9 cellular contexts compared by ENCODE assay signal in the genomic region with DNA sequence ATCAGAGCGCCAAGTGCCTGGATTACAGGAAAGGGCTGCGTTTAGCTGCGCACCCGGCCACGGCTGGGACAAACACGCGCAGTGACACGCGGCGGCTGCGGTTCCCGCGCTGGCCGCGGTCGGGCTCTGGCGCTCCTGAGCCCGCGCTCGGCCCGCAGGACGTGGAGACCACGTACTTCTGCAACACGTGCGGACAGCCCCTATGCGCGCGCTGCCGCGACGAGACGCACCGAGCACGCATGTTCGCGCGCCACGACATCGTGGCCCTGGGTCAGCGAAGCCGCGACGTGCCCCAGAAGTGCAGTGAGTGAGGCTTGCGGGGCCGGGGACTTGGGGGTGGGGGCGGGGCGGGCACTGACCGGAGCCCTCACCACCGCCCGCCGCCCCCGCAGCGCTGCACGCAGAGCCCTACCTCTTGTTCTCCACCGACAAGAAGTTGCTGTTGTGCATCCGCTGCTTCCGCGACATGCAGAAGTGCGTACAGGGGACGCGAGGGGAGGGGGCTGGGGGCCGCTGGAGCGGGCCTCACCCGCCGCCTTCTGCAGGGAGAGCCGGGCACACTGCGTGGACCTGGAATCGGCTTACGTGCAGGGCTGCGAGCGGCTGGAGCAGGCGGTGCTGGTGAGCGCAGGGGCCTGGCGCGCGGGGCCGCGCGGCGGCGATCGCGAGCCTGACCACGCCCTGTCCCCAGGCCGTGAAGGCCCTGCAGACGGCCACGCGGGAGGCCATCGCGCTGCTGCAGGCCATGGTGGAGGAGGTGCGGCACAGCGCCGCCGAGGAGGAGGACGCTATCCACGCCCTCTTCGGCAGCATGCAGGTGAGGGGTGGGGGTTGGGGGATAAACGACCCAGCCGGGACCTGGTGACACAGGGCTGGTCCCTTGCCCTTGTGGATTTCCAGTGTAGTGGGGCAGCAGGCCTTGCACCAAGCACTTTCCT. TPM values are rescaled to one million over a fixed set of nuclear protein-coding genes. Genes with fewer than 3 reads are reported as not detected.
DNase-seq lines count a peak whose midpoint lies in the region; ATAC-seq, FAIRE-seq and TF ChIP-seq lines count a peak whose summit lies in the region.
"Had no signal": no experiment of that assay in that cellular context is flagged by ENCODE, and none has a peak within 500 bp of the region (broad histone marks: within the 10 kb centered on the region; RNA-seq: fewer than 3 reads in every experiment).

No MANE protein-coding gene starts in this region.

- DNase-seq in D721Med (ENCODE audit: insufficient read length, low spot score) (peak; percentile 58), LHCN-M2 (ENCODE audit: low read depth) (peak; percentile 45), right cardiac atrium (peak; percentile 53 to 84 (median 84)), gastrocnemius medialis (no peak), SJCRH30 (no peak)

- H3K27ac ChIP-seq in right cardiac atrium (ENCODE audit: low read length) (no peak overlapping the region), gastrocnemius medialis (no peak overlapping the region), SJCRH30 (no peak overlapping the region)

- H3K36me3 ChIP-seq in gastrocnemius medialis (no peaks in the 10 kb centered on the region), SJCRH30 (no peaks in the 10 kb centered on the region)

- intact Hi-C loops in right cardiac atrium (cut with DNase I) (no loop called here), gastrocnemius medialis (cut with DNase I; ENCODE audit: low total_unique reads) (loop anchor here (2.0 kb wide), 1 partner anchor 36 kb away; the partner anchor contains the start of gene HES3)

- in situ Hi-C loops in gastrocnemius medialis (cut with MboI; ENCODE audit: low sequenced_read_pairs in 4 of 4), result no loop called here

- no peak for TF ChIP-seq POLR2A in gastrocnemius medialis (IDR thresholded peaks at IDR 0.05)

- ATAC-seq in right cardiac atrium (peak; percentile 35 to 46), gastrocnemius medialis (peak; percentile 32 to 56), GM18909 (IDR thresholded peaks at IDR 0.05; ENCODE audit: poor library complexity, unreplicated experiment) (no peak), GM18517 (IDR thresholded peaks at IDR 0.05; ENCODE audit: unreplicated experiment) (no peak)

- no peaks in the 10 kb centered on the region for H3K27me3 ChIP-seq in right cardiac atrium (ENCODE audit: control insufficient read depth, insufficient read depth)
- H3K27me3 ChIP-seq in gastrocnemius medialis, result peaks cover 7 to 18% (median 18%) of the 10 kb centered on the region in 3 donors
- 0 out of 2 replicates have a peak, but pooled peaks cover 3% of the 10 kb centered on the region for H3K27me3 ChIP-seq in SJCRH30

- H3K9me3 ChIP-seq in right cardiac atrium (ENCODE audit: control insufficient read depth, low read length), result no peaks in the 10 kb centered on the region
- H3K9me3 ChIP-seq in gastrocnemius medialis, result no peaks in the 10 kb centered on the region
- H3K9me3 ChIP-seq in SJCRH30 (replicated peaks), result 0 out of 2 replicates have a peak, but pooled peaks cover 1% of the 10 kb centered on the region

- peak overlapping the region; percentile 12 for H3K4me3 ChIP-seq in right cardiac atrium (ENCODE audit: low read length)
- peak overlapping the region; percentile 49 to 63 (median 56) for H3K4me3 ChIP-seq in gastrocnemius medialis
- H3K4me3 ChIP-seq in SJCRH30, result no peak overlapping the region

- H3K4me1 Mint-ChIP-seq in activated naive CD4-positive, alpha-beta T cell treated with anti-CD3 and anti-CD28 coated beads, Interleukin-2, amount 50 U/mL, for 24 hours, result peaks cover 3% of the 10 kb centered on the region

- 5% methylated on average over 99 of the region's 99 CpGs for WGBS in right cardiac atrium

- TF ChIP-seq CTCF in D721Med (IDR thresholded peaks at IDR 0.05; ENCODE audit: insufficient read depth, missing control alignments), result peak; percentile 46
- TF ChIP-seq CTCF in gastrocnemius medialis (IDR thresholded peaks at IDR 0.05 in 4 of 5, conservative IDR thresholded peaks at IDR 0.05 in 1 of 5), result peak in 4 of 5 experiments; percentile 52 to 72 (median 59)

- FAIRE-seq in D721Med (lab: Jason Lieb, UNC), result no peak

- no peak overlapping the region for H3K27ac Mint-ChIP-seq in activated naive CD4-positive, alpha-beta T cell treated with anti-CD3 and anti-CD28 coated beads, Interleukin-2, amount 50 U/mL, for 24 hours

- H3K27me3 Mint-ChIP-seq in activated naive CD4-positive, alpha-beta T cell treated with anti-CD3 and anti-CD28 coated beads, Interleukin-2, amount 50 U/mL, for 24 hours, result peaks cover 15% of the 10 kb centered on the region

- H3K4me3 Mint-ChIP-seq in activated naive CD4-positive, alpha-beta T cell treated with anti-CD3 and anti-CD28 coated beads, Interleukin-2, amount 50 U/mL, for 24 hours, result peak overlapping the region; percentile 36

- H3K36me3 Mint-ChIP-seq in activated naive CD4-positive, alpha-beta T cell treated with anti-CD3 and anti-CD28 coated beads, Interleukin-2, amount 50 U/mL, for 24 hours, result no peaks in the 10 kb centered on the region

- H3K4me1 ChIP-seq in right cardiac atrium (ENCODE audit: control insufficient read depth, insufficient read depth, low read length) (no peaks in the 10 kb centered on the region), gastrocnemius medialis (peaks cover 7 to 25% of the 10 kb centered on the region in 2 donors), SJCRH30 (no peaks in the 10 kb centered on the region)

- no peaks in the 10 kb centered on the region for H3K9me3 Mint-ChIP-seq in activated naive CD4-positive, alpha-beta T cell treated with anti-CD3 and anti-CD28 coated beads, Interleukin-2, amount 50 U/mL, for 24 hours

RNA-seq across cellular contexts. Expression of gene RNF207, which starts 3.1 kb away (rescaled TPM):
- total RNA-seq in LHCN-M2 (2014; rRNA removed) (1.0 and 1.3 TPM in 2 replicates), right cardiac atrium (10 to 100 TPM; 33.7 to 97.4 (median 63.7) TPM), gastrocnemius medialis (1 to 10 TPM in 2 of 4 donors, under 1 TPM in 2; 0.29 to 4.7 (median 0.99) TPM)
- 0.33 TPM for polyA plus RNA-seq in LHCN-M2 (2012)
- polyA plus RNA-seq in right cardiac atrium, result 55.2 TPM
- not detected in 2 replicates for total RNA-seq in SJCRH30 (2014; rRNA removed; shearing (Covaris generic))

RNA-seq across cellular contexts. Expression of gene RPL22, which starts 9.6 kb away (rescaled TPM):
- total RNA-seq in LHCN-M2 (2014; rRNA removed) (111 and 136 TPM in 2 replicates), right cardiac atrium (100 to 1,000 TPM; 247 to 309 (median 276) TPM), gastrocnemius medialis (100 to 1,000 TPM in 3 of 4 donors, 10 to 100 TPM in 1; 95.2 to 132 (median 121) TPM)
- 596 TPM for polyA plus RNA-seq in LHCN-M2 (2012)
- 260 TPM for polyA plus RNA-seq in right cardiac atrium
- total RNA-seq in SJCRH30 (2014; rRNA removed; shearing (Covaris generic)), result 606 and 680 TPM in 2 replicates

RNA-seq across cellular contexts. Expression of gene ICMT, which starts 26.8 kb away (rescaled TPM):
- 135 and 145 TPM in 2 replicates for total RNA-seq in LHCN-M2 (2014; rRNA removed)
- polyA plus RNA-seq in LHCN-M2 (2012), result 49.4 TPM
- 10 to 100 TPM; 52.1 to 59.6 (median 54.1) TPM for total RNA-seq in right cardiac atrium
- polyA plus RNA-seq in right cardiac atrium, result 39.9 TPM
- total RNA-seq in gastrocnemius medialis, result 100 to 1,000 TPM in 1 of 4 donors, 10 to 100 TPM in 3; 43.6 to 115 (median 93.7) TPM
- 109 and 111 TPM in 2 replicates for total RNA-seq in SJCRH30 (2014; rRNA removed; shearing (Covaris generic))

RNA-seq across cellular contexts. Expression of gene CHD5, which starts 28.9 kb away (rescaled TPM):
- 0.06 TPM in 1 of 2 replicates, not detected in the other for total RNA-seq in LHCN-M2 (2014; rRNA removed)
- not detected for polyA plus RNA-seq in LHCN-M2 (2012)
- total RNA-seq in right cardiac atrium, result under 1 TPM; 0.23 to 0.53 (median 0.35) TPM
- 0.29 TPM for polyA plus RNA-seq in right cardiac atrium
- total RNA-seq in gastrocnemius medialis, result under 1 TPM in 1 of 4 donors, not detected in 3; 0.05 TPM
- total RNA-seq in SJCRH30 (2014; rRNA removed; shearing (Covaris generic)), result 0.05 and 0.06 TPM in 2 replicates

RNA-seq across cellular contexts. Expression of gene HES3, which starts 35.0 kb away (rescaled TPM):
- not detected in 2 replicates for total RNA-seq in LHCN-M2 (2014; rRNA removed)
- polyA plus RNA-seq in LHCN-M2 (2012), result not detected
- total RNA-seq in right cardiac atrium, result not detected
- polyA plus RNA-seq in right cardiac atrium, result not detected
- not detected for total RNA-seq in gastrocnemius medialis
- total RNA-seq in SJCRH30 (2014; rRNA removed; shearing (Covaris generic)), result not detected in 2 replicates
- total RNA-seq: pulmonary artery endothelial cell had no signal

Comparison
In these comparisons a context has a peak if more than half of its experiments do, and no peak if none do; other contexts are left out.
1. DNase-seq: peak in D721Med (single experiment), LHCN-M2 (single experiment) and right cardiac atrium (3 of 3); none in gastrocnemius medialis (0 of 2) and SJCRH30 (0 of 2).
2. ATAC-seq: peak in right cardiac atrium (2 of 2) and gastrocnemius medialis (2 of 2); none in GM18909 (single experiment) and GM18517 (single experiment).
3. RNA of gene RNF207, which starts 3.1 kb away (total RNA-seq): 33.7 to 97.4 TPM in right cardiac atrium; 1.0 to 1.3 TPM in LHCN-M2, 0.29 to 4.7 TPM in gastrocnemius medialis and not detected in SJCRH30; every median in the first group is over 4 times any median in the second.